Comparison of ENCODE assay signal across 8 cellular contexts in genomic region chr12:49567302-49567610, GRCh38. TPM values are rescaled to one million over a fixed set of nuclear protein-coding genes. Genes with fewer than 3 reads are reported as not detected.
DNase-seq lines count a peak whose midpoint lies in the region; ATAC-seq and TF ChIP-seq lines count a peak whose summit lies in the region.

No MANE protein-coding gene starts in this region.

- H3K9me3 ChIP-seq in liver (ENCODE audit: control insufficient read depth in 4 of 4, low read length in 3 of 4): no peaks in the 10 kb centered on the region

- WGBS in liver: 7% methylated on average over 11 of the region's 11 CpGs

- DNase-seq in astrocyte of the spinal cord (ENCODE audit: low read depth, low spot score): no peak
- no peak for DNase-seq in type B pancreatic cell (ENCODE audit: extremely low spot score, unreplicated experiment)
- DNase-seq in GDM1 (lab: John Stamatoyannopoulos, UW): no peak
- DNase-seq in ecto neural progenitor cell (ENCODE audit: low spot score): no peak
- DNase-seq in iPS-NIHi11 (ENCODE audit: low spot score): no peak

- H3K27ac Mint-ChIP-seq in type B pancreatic cell: peak overlapping the region; percentile 97

- TF ChIP-seq CTCF in GM12875 (IDR thresholded peaks at IDR 0.05; ENCODE audit: borderline replicate concordance, insufficient read depth, low read depth, low read length) (no peak), astrocyte of the spinal cord (IDR thresholded peaks at IDR 0.05; ENCODE audit: low read depth, low read length) (no peak), liver (IDR thresholded peaks at IDR 0.05; ENCODE audit: low read depth, low read length, missing input control) (no peak), type B pancreatic cell (conservative IDR thresholded peaks at IDR 0.05) (no peak)

- peak overlapping the region; percentile 86 to 94 for H3K9ac ChIP-seq in liver (ENCODE audit: low read depth in 1 of 2, low read length in 2 of 2)

- H3K27me3 Mint-ChIP-seq in type B pancreatic cell: no peaks in the 10 kb centered on the region

- peaks cover 10 to 28% (median 22%) of the 10 kb centered on the region in 4 donors for H3K36me3 ChIP-seq in liver (ENCODE audit: control insufficient read depth in 4 of 4, insufficient read depth in 3 of 4, low read depth in 1 of 4, low read length in 3 of 4)

- no peak overlapping the region for H3K27ac ChIP-seq in liver (ENCODE audit: low read depth in 1 of 2, low read length in 2 of 2)

- H3K4me3 ChIP-seq in GM12875 (ENCODE audit: low read depth, low read length): peak overlapping the region; percentile 92
- H3K4me3 ChIP-seq in astrocyte of the spinal cord (ENCODE audit: low read depth, low read length): peak overlapping the region; percentile 79
- H3K4me3 ChIP-seq in liver (ENCODE audit: low read depth in 1 of 3, low read length in 3 of 3): peak overlapping the region; percentile 64 to 96 (median 95)

- no peaks in the 10 kb centered on the region for H3K27me3 ChIP-seq in liver (ENCODE audit: control insufficient read depth in 4 of 4, insufficient read depth in 4 of 4, low read length in 3 of 4)

- H3K4me1 Mint-ChIP-seq in type B pancreatic cell (ENCODE audit: unreplicated experiment): peaks cover 15% of the 10 kb centered on the region

- peak overlapping the region; percentile 99 for H3K4me3 Mint-ChIP-seq in type B pancreatic cell

- H3K9me3 Mint-ChIP-seq in type B pancreatic cell: no peaks in the 10 kb centered on the region

- TF ChIP-seq RAD21 in liver (IDR thresholded peaks at IDR 0.05): no peak

- H3K36me3 Mint-ChIP-seq in type B pancreatic cell: peaks cover 9% of the 10 kb centered on the region

- peak; percentile 10 for ATAC-seq in HG03103 (IDR thresholded peaks at IDR 0.05; ENCODE audit: low read depth, unreplicated experiment)

- in situ Hi-C loops in astrocyte of the spinal cord (cut with HindIII; ENCODE audit: low sequenced_read_pairs): no loop called here

- H3K4me1 ChIP-seq in liver (ENCODE audit: control insufficient read depth in 4 of 4, insufficient read depth in 4 of 4, low read length in 3 of 4): peaks cover 3 to 21% (median 19%) of the 10 kb centered on the region in 4 donors

TF ChIP-seq in liver, 16 proteins besides CTCF, POLR2A, EP300 and RAD21:
- TF ChIP-seq FOXA1 (IDR thresholded peaks at IDR 0.05): no peak
- no peak for TF ChIP-seq MAX (IDR thresholded peaks at IDR 0.05)
- TF ChIP-seq YY1 (IDR thresholded peaks at IDR 0.05): no peak
- TF ChIP-seq SP1 (IDR thresholded peaks at IDR 0.05): no peak
- no peak for TF ChIP-seq HNF4A (conservative IDR thresholded peaks at IDR 0.05)
- TF ChIP-seq RXRA (IDR thresholded peaks at IDR 0.05): no peak

RNA-seq across cellular contexts. Expression of gene MCRS1, which starts 0.7 kb away (rescaled TPM):
- total RNA-seq in liver: 10 to 100 TPM; 24.8 to 33.1 TPM
- 10 to 100 TPM; 20.0 to 27.4 TPM for polyA plus RNA-seq in liver
- 60.6 and 61.8 TPM in 2 replicates for total RNA-seq in type B pancreatic cell (ENCODE audit: low replicate concordance)

RNA-seq across cellular contexts. Expression of gene KCNH3, which starts 28.4 kb away (rescaled TPM):
- total RNA-seq in liver: under 1 TPM in 1 of 2 donors, not detected in 1; 0.19 TPM
- under 1 TPM; 0.07 to 0.24 TPM for polyA plus RNA-seq in liver
- total RNA-seq in type B pancreatic cell (ENCODE audit: low replicate concordance): 0.72 and 1.8 TPM in 2 replicates

RNA-seq across cellular contexts. Expression of gene FAM186B, which starts 38.2 kb away (rescaled TPM):
- total RNA-seq in liver: under 1 TPM; 0.19 to 0.84 TPM
- polyA plus RNA-seq in liver: under 1 TPM; 0.33 to 0.51 TPM
- total RNA-seq in type B pancreatic cell (ENCODE audit: low replicate concordance): 0.14 and 0.21 TPM in 2 replicates

RNA-seq across cellular contexts. Expression of gene PRPF40B, which starts 56.1 kb away (rescaled TPM):
- total RNA-seq in liver (1 to 10 TPM; 2.4 to 4.8 TPM), type B pancreatic cell (ENCODE audit: low replicate concordance) (25.0 and 35.4 TPM in 2 replicates)
- polyA plus RNA-seq in liver: 1 to 10 TPM; 3.4 to 4.3 TPM
